ENCODE assay signal across 18 cellular contexts in the genomic region with DNA sequence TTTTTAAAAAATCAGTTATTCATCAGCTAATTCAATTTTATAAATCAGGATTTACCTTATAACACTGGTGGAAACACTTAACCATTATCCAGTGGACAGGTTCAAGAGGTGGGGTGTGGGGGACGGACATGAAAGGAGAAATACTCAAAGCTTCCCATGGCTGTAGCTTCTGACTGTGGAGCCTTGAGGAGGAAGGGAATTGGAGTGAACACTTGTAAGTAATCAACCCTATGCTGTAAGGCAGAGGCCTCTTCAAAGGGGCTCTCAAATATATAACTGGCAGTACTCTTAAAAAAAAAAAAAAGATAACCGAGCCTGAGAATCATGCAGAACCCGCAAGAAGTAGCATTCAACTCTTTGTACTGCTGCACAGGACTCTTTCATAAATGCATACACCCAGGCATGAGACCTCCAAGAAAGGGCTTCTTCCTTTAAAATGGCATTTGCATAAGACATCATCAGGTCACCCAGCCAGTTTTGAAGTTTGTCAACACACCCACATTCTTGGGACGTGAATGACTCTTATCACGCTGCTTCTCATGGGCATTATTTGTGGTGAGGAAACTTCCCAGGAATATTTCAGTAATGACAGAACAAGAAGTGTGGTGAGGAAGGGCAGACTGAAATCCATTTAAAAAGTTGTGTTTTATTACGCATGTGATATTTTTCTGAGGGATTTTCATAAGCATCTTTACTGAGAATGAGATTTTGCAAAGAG. TPM values are rescaled to one million over a fixed set of nuclear protein-coding genes. Genes with fewer than 3 reads are reported as not detected.
A peak's percentile ranks its signal among the peaks of the same experiment; 100 is the strongest.
DNase-seq lines count a peak whose midpoint lies in the region; ATAC-seq, FAIRE-seq and TF ChIP-seq lines count a peak whose summit lies in the region.
"Had no signal": no experiment of that assay in that cellular context is flagged by ENCODE, and none has a peak within 500 bp of the region (broad histone marks: within the 10 kb centered on the region; RNA-seq: fewer than 3 reads in every experiment).

No MANE protein-coding gene starts in this region.

- WGBS in hepatocyte (ENCODE audit: low lambda C conversion rate, missing lambda C conversion rate) = 77% methylated on average over 6 of the region's 6 CpGs
- WGBS in spleen, 5 donors = 76 to 88% (median 82%) methylated on average over 6 of the region's 6 CpGs

- CTCF ChIA-PET in MCF 10A (lab: Yijun Ruan, JAX) = no interaction called here

- H3K27ac Mint-ChIP-seq in MCF 10A (ENCODE audit: low read depth, unreplicated experiment) = peak overlapping the region; percentile 69
- H3K27ac Mint-ChIP-seq: activated naive CD8-positive, alpha-beta T cell treated with anti-CD3 and anti-CD28 coated beads, Interleukin-2, amount 10 ng/mL, durations not matched to agents 7 days and 5 days; endodermal cell had no signal

- no TSS peak for BruUV-seq in MCF 10A (replicated peaks; lab: Mats Ljungman, UMichigan)

- no peak for FAIRE-seq in urothelium cell line (lab: Jason Lieb, UNC)

- H3K36me3 ChIP-seq in breast epithelium = no peaks in the 10 kb centered on the region
- H3K36me3 ChIP-seq in hepatocyte (replicated peaks; ENCODE audit: insufficient read depth, low read depth) = no peaks in the 10 kb centered on the region
- no peaks in the 10 kb centered on the region for H3K36me3 ChIP-seq in spleen

- no peak for TF ChIP-seq POLR2A in breast epithelium (IDR thresholded peaks at IDR 0.05)
- TF ChIP-seq POLR2A in spleen (IDR thresholded peaks at IDR 0.05) = no peak

- ATAC-seq in GM21619 (IDR thresholded peaks at IDR 0.05; ENCODE audit: unreplicated experiment) = no peak

- peaks cover 31% of the 10 kb centered on the region for H3K4me1 Mint-ChIP-seq in MCF 10A (ENCODE audit: insufficient read depth, unreplicated experiment)
- H3K4me1 Mint-ChIP-seq: activated naive CD8-positive, alpha-beta T cell treated with anti-CD3 and anti-CD28 coated beads, Interleukin-2, amount 10 ng/mL, durations not matched to agents 7 days and 5 days; endodermal cell; neural crest cell had no signal

- peaks cover 44% of the 10 kb centered on the region for H3K36me3 Mint-ChIP-seq in MCF 10A (ENCODE audit: insufficient read depth, unreplicated experiment)
- H3K36me3 Mint-ChIP-seq: activated naive CD8-positive, alpha-beta T cell treated with anti-CD3 and anti-CD28 coated beads, Interleukin-2, amount 10 ng/mL, durations not matched to agents 7 days and 5 days had no signal

- no peaks in the 10 kb centered on the region for H3K27me3 ChIP-seq in breast epithelium
- H3K27me3 ChIP-seq in hepatocyte = no peaks in the 10 kb centered on the region
- peaks cover 0 to 3% (median 0%) of the 10 kb centered on the region in 7 donors for H3K27me3 ChIP-seq in spleen (replicated peaks in 1 of 7)

- H3K4me3 Mint-ChIP-seq in MCF 10A (ENCODE audit: unreplicated experiment) = peak overlapping the region; percentile 47
- H3K4me3 Mint-ChIP-seq: activated naive CD8-positive, alpha-beta T cell treated with anti-CD3 and anti-CD28 coated beads, Interleukin-2, amount 10 ng/mL, durations not matched to agents 7 days and 5 days; endodermal cell; neural crest cell had no signal

- no peaks in the 10 kb centered on the region for H3K9me2 ChIP-seq in hepatocyte (replicated peaks; ENCODE audit: insufficient read depth)

- peak overlapping the region; percentile 26 for H3K4me2 ChIP-seq in hepatocyte

- peaks cover 21% of the 10 kb centered on the region for H3K79me2 ChIP-seq in hepatocyte

- DNase-seq in MCF 10A (ENCODE audit: unreplicated experiment) (peak; percentile 78), breast epithelium (ENCODE audit: low spot score in 2 of 2) (no peak), amniotic stem cell (lab: John Stamatoyannopoulos, UW) (peak; percentile 54), hepatocyte (ENCODE audit: low spot score) (peak; percentile 44), urothelium cell line (ENCODE audit: low spot score) (peak; percentile 31), OCI-M1 (lab: John Stamatoyannopoulos, UW) (no peak), spleen (no peak)
- DNase-seq: activated CD8-positive, alpha-beta memory T cell treated with anti-CD3 and anti-CD28 coated beads for 24 hours; activated naive CD8-positive, alpha-beta T cell treated with anti-CD3 and anti-CD28 coated beads, Interleukin-2, amount 10 ng/mL, durations not matched to agents 7 days and 5 days; endodermal cell; NCI-H2081; stimulated activated CD4-positive, alpha-beta T cell treated with anti-CD3 and anti-CD28 coated beads, Interleukin-1b, Interleukin-23, amount 100 ng/mL, for 48 hours; stimulated activated naive CD4-positive, alpha-beta T cell treated with Interleukin-2 at 50 U/mL for 16 hours had no signal

- no peak overlapping the region for H3K27ac ChIP-seq in breast epithelium
- peak overlapping the region; percentile 41 for H3K27ac ChIP-seq in hepatocyte
- H3K27ac ChIP-seq in spleen = no peak overlapping the region
- H3K27ac ChIP-seq: 22Rv1 had no signal

- H3K4me1 ChIP-seq in breast epithelium (no peaks in the 10 kb centered on the region), hepatocyte (ENCODE audit: insufficient read depth) (peaks cover 4% of the 10 kb centered on the region), spleen (peaks cover 0 to 12% (median 0%) of the 10 kb centered on the region in 6 donors)

- H3K9me3 ChIP-seq in breast epithelium (peaks cover 0 to 7% of the 10 kb centered on the region in 2 donors), hepatocyte (ENCODE audit: low read depth) (no peaks in the 10 kb centered on the region), spleen (peaks cover 0 to 20% (median 10%) of the 10 kb centered on the region in 8 donors)

- no peaks in the 10 kb centered on the region for H4K20me1 ChIP-seq in hepatocyte (ENCODE audit: insufficient read depth, poor library complexity, severe bottlenecking)

- intact Hi-C loops in MCF 10A (cut with micrococcal nuclease) (loop anchor here (1.0 kb wide), 1 partner anchor 8 kb away; the partner anchor contains the start of gene OSMR), breast epithelium (cut with DNase I; ENCODE audit: low total_unique reads) (no loop called here), spleen (cut with DNase I; ENCODE audit: low total_unique reads) (no loop called here)

- TF ChIP-seq CTCF in MCF 10A (IDR thresholded peaks at IDR 0.05; ENCODE audit: unreplicated experiment) (no peak), breast epithelium (IDR thresholded peaks at IDR 0.05) (no peak), hepatocyte (IDR thresholded peaks at IDR 0.05; ENCODE audit: poor library complexity) (no peak), spleen (IDR thresholded peaks at IDR 0.05 in 8 of 11, conservative IDR thresholded peaks at IDR 0.05 in 3 of 11) (no peak)

- POLR2A ChIA-PET in MCF 10A (lab: Yijun Ruan, JAX) = interaction anchor here (1.0 to 1.8 kb wide), 3 partner anchors 14 to 18 kb away, joined by 3 to 9 read pairs (median 3); no protein-coding TSS in a partner anchor

- no peaks in the 10 kb centered on the region for H3K9me3 Mint-ChIP-seq in MCF 10A (ENCODE audit: unreplicated experiment)

- H3K4me3 ChIP-seq in breast epithelium = no peak overlapping the region
- H3K4me3 ChIP-seq in hepatocyte = no peak overlapping the region
- no peak overlapping the region for H3K4me3 ChIP-seq in spleen

- H2AFZ ChIP-seq in hepatocyte = no peak overlapping the region

- no peaks in the 10 kb centered on the region for H3K27me3 Mint-ChIP-seq in MCF 10A (ENCODE audit: insufficient read depth, unreplicated experiment)

RNA-seq across cellular contexts. Expression of gene OSMR, which starts 8.1 kb away (rescaled TPM):
- total RNA-seq in MCF 10A (2022) (86.1 and 89.1 TPM in 2 replicates), breast epithelium (100 to 1,000 TPM in 1 of 3 donors, 10 to 100 TPM in 2; 32.2 to 121 (median 54.0) TPM), hepatocyte (17.6 and 19.4 TPM in 2 replicates), spleen (10 to 100 TPM; 60.5 to 74.6 (median 69.5) TPM)
- polyA plus RNA-seq in hepatocyte (13.2 and 15.1 TPM in 2 replicates), spleen (1 to 10 TPM; 2.5 to 6.6 (median 4.5) TPM)
- total RNA-seq: activated naive CD8-positive, alpha-beta T cell treated with anti-CD3 and anti-CD28 coated beads, Interleukin-2, amount 10 ng/mL, durations not matched to agents 7 days and 5 days; G401; OCI-LY7 had no signal

Comparison
In these comparisons a context has a peak if more than half of its experiments do, and no peak if none do; other contexts are left out.
1. DNase-seq: peak in MCF 10A (single experiment), amniotic stem cell (single experiment), hepatocyte (single experiment) and urothelium cell line (single experiment); none in breast epithelium (0 of 2), OCI-M1 (single experiment) and spleen (single experiment).